ENCODE assay signal across 1 cellular context in the genomic region with DNA sequence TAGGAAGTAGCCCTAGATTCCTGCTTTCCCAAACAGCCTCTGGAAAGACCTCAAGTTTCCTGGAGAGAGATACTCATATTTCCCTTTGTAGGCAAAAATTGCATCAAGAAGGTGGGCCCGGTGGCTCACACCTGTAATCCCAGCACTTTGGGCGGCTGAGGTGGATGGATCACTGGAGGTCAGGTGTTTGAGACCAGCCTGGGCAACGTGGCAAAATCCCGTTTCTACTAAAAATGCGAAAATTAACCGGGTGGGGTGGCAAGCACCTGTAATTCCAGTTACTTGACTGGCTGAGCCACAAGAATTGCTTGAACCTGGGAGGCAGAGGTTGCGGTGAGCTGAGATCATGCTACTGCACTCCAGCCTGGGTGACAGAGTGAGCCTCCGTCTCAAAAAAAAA.
TF ChIP-seq lines count a peak whose summit lies in the region.

No MANE protein-coding gene starts in this region.

TF ChIP-seq in K562, 482 proteins besides CTCF, POLR2A, EP300 and RAD21:
- peak; percentile 48; the same call in 1 of the 2 replicates for TF ChIP-seq POLR2G (IDR thresholded peaks at IDR 0.05; ENCODE audit: low read depth, low read length)
